Comparison of ENCODE assay signal across 8 cellular contexts in genomic region chr4:56655627-56656345, GRCh38. TPM values are rescaled to one million over a fixed set of nuclear protein-coding genes. Genes with fewer than 3 reads are reported as not detected.
A peak's percentile ranks its signal among the peaks of the same experiment; 100 is the strongest.
DNase-seq lines count a peak whose midpoint lies in the region; ATAC-seq, FAIRE-seq and TF ChIP-seq lines count a peak whose summit lies in the region.

No MANE protein-coding gene starts in this region.

- no peaks in the 10 kb centered on the region for H3K36me3 ChIP-seq in CD4-positive, CD25-positive, alpha-beta regulatory T cell (ENCODE audit: control insufficient read depth, insufficient read depth, low read length)
- H3K36me3 ChIP-seq in astrocyte (ENCODE audit: insufficient read depth, low read length) (no peaks in the 10 kb centered on the region), small intestine (ENCODE audit: control insufficient read depth in 2 of 2, insufficient read depth in 2 of 2, low read length in 2 of 2) (no peaks in the 10 kb centered on the region)

- H3K4me3 Mint-ChIP-seq in CD4-positive, CD25-positive, alpha-beta regulatory T cell = peak overlapping the region; percentile 15 to 88 (median 84)
- peak overlapping the region; percentile 89 to 98 (median 92) for H3K4me3 Mint-ChIP-seq in IgD-negative memory B cell
- H3K4me3 Mint-ChIP-seq in astrocyte (ENCODE audit: unreplicated experiment) = peak overlapping the region; percentile 86

- H3K4me3 ChIP-seq in CD4-positive, CD25-positive, alpha-beta regulatory T cell (ENCODE audit: low read depth, low read length) = no peak overlapping the region
- H3K4me3 ChIP-seq in astrocyte (ENCODE audit: insufficient read depth, low read depth, low read length) (peak overlapping the region; percentile 54), iPS-18c (ENCODE audit: insufficient read depth, low read depth, low read length) (peak overlapping the region; percentile 67), small intestine (ENCODE audit: low read depth in 1 of 2, low read length in 2 of 2) (peak overlapping the region; percentile 47 to 73)

- peaks cover 57% of the 10 kb centered on the region for H3K27me3 Mint-ChIP-seq in CD4-positive, CD25-positive, alpha-beta regulatory T cell
- H3K27me3 Mint-ChIP-seq in IgD-negative memory B cell = peaks cover 13% of the 10 kb centered on the region
- H3K27me3 Mint-ChIP-seq in astrocyte (ENCODE audit: low read depth, unreplicated experiment) = peaks cover 48% of the 10 kb centered on the region

- no peaks in the 10 kb centered on the region for H3K36me3 Mint-ChIP-seq in CD4-positive, CD25-positive, alpha-beta regulatory T cell
- no peaks in the 10 kb centered on the region for H3K36me3 Mint-ChIP-seq in IgD-negative memory B cell
- H3K36me3 Mint-ChIP-seq in astrocyte (ENCODE audit: low read depth, unreplicated experiment) = no peaks in the 10 kb centered on the region

- H3K9me3 ChIP-seq in CD4-positive, CD25-positive, alpha-beta regulatory T cell (ENCODE audit: control insufficient read depth in 2 of 2, low read length in 2 of 2) = no peaks in the 10 kb centered on the region
- H3K9me3 ChIP-seq in astrocyte (ENCODE audit: insufficient read depth, low read depth, low read length) = no peaks in the 10 kb centered on the region
- H3K9me3 ChIP-seq in iPS-18c (ENCODE audit: control insufficient read depth, insufficient read depth, low read length) = no peaks in the 10 kb centered on the region
- no peaks in the 10 kb centered on the region for H3K9me3 ChIP-seq in small intestine (ENCODE audit: control insufficient read depth, low read depth)

- H3K79me2 ChIP-seq in astrocyte (ENCODE audit: insufficient read depth, low read length) = no peaks in the 10 kb centered on the region

- TF ChIP-seq CTCF in astrocyte (IDR thresholded peaks at IDR 0.05; ENCODE audit: insufficient read depth, low read depth, low read length) = no peak

- H3K4me1 Mint-ChIP-seq in CD4-positive, CD25-positive, alpha-beta regulatory T cell = peaks cover 6 to 34% (median 16%) of the 10 kb centered on the region in 4 donors
- H3K4me1 Mint-ChIP-seq in IgD-negative memory B cell (peaks cover 23 to 39% (median 37%) of the 10 kb centered on the region in 3 donors), astrocyte (ENCODE audit: low read depth, unreplicated experiment) (peaks cover 7% of the 10 kb centered on the region)

- H3K4me2 ChIP-seq in astrocyte (ENCODE audit: low read length) = peak overlapping the region; percentile 94

- FAIRE-seq in astrocyte (lab: Jason Lieb, UNC) (no peak), small intestine (lab: Jason Lieb, UNC) (no peak)

- no peak overlapping the region for H3K27ac ChIP-seq in CD4-positive, CD25-positive, alpha-beta regulatory T cell (ENCODE audit: insufficient read depth, low read length, poor library complexity, severe bottlenecking)
- H3K27ac ChIP-seq in astrocyte (ENCODE audit: low read depth, low read length) (no peak overlapping the region), small intestine (ENCODE audit: low read depth in 1 of 2, low read length in 1 of 2) (peak overlapping the region; percentile 61 to 77)

- no peaks in the 10 kb centered on the region for H3K9me3 Mint-ChIP-seq in CD4-positive, CD25-positive, alpha-beta regulatory T cell
- H3K9me3 Mint-ChIP-seq in IgD-negative memory B cell = no peaks in the 10 kb centered on the region
- peaks cover 4% of the 10 kb centered on the region for H3K9me3 Mint-ChIP-seq in astrocyte (ENCODE audit: unreplicated experiment)

- peaks cover 3% of the 10 kb centered on the region for H4K20me1 ChIP-seq in astrocyte (ENCODE audit: insufficient read depth, low read length)

- peak overlapping the region; percentile 35 for H3K9ac ChIP-seq in astrocyte (ENCODE audit: low read length)

- peak overlapping the region; percentile 83 for H2AFZ ChIP-seq in astrocyte (ENCODE audit: low read depth, low read length)

- peak; percentile 7 to 16 for ATAC-seq in CD4-positive, CD25-positive, alpha-beta regulatory T cell (ENCODE audit: low read depth in 2 of 2)
- ATAC-seq in HG03342 (IDR thresholded peaks at IDR 0.05; ENCODE audit: unreplicated experiment) = no peak

- H3K27me3 ChIP-seq in CD4-positive, CD25-positive, alpha-beta regulatory T cell (ENCODE audit: control insufficient read depth, insufficient read depth, low read length) = peaks cover 24% of the 10 kb centered on the region
- H3K27me3 ChIP-seq in astrocyte (ENCODE audit: insufficient read depth, low read length) (peaks cover 27% of the 10 kb centered on the region), small intestine (ENCODE audit: control insufficient read depth in 2 of 2, insufficient read depth in 2 of 2, low read length in 2 of 2) (peaks cover 0 to 5% of the 10 kb centered on the region in 2 donors)

- H3K4me1 ChIP-seq in CD4-positive, CD25-positive, alpha-beta regulatory T cell (ENCODE audit: control insufficient read depth, insufficient read depth, low read length, poor library complexity, severe bottlenecking) = peaks cover 32% of the 10 kb centered on the region
- peaks cover 16% of the 10 kb centered on the region for H3K4me1 ChIP-seq in astrocyte (ENCODE audit: insufficient read depth, low read length)
- H3K4me1 ChIP-seq in small intestine (ENCODE audit: control insufficient read depth in 2 of 2, insufficient read depth in 1 of 2, low read depth in 1 of 2, low read length in 1 of 2) = peaks cover 9 to 14% of the 10 kb centered on the region in 2 donors

- 0 to 1% (median 1%) methylated on average over 50 to 79 of the region's 79 CpGs for WGBS in small intestine, 3 donors

- peak in 1 of 3 donors; percentile 23 for DNase-seq in CD4-positive, CD25-positive, alpha-beta regulatory T cell
- no peak for DNase-seq in astrocyte (ENCODE audit: low read depth)
- peak; percentile 14 for DNase-seq in small intestine
- no peak for DNase-seq in NOMO-1 treated with dmso at 0.1 percent for 144 hours (lab: John Stamatoyannopoulos, UW; ENCODE audit: unreplicated experiment)
- no peak for DNase-seq in T1000 (lab: John Stamatoyannopoulos, UW)

- peak overlapping the region in 1 of 3 donors; percentile 59 for H3K27ac Mint-ChIP-seq in CD4-positive, CD25-positive, alpha-beta regulatory T cell
- H3K27ac Mint-ChIP-seq in IgD-negative memory B cell (peak overlapping the region; percentile 53 to 88 (median 76)), astrocyte (ENCODE audit: unreplicated experiment) (no peak overlapping the region)

RNA-seq across cellular contexts. Expression of gene HOPX, which starts 25.3 kb away (rescaled TPM):
- 1.9 TPM for total RNA-seq in CD4-positive, CD25-positive, alpha-beta regulatory T cell
- polyA plus RNA-seq in CD4-positive, CD25-positive, alpha-beta regulatory T cell = 10 to 100 TPM in 2 of 4 donors, 1 to 10 TPM in 2; 1.4 to 13.3 (median 9.3) TPM
- 84.2 TPM for polyA plus RNA-seq in IgD-negative memory B cell
- total RNA-seq in astrocyte = 0.94 and 1.7 TPM in 2 replicates
- 100 to 1,000 TPM in 1 of 3 donors, 10 to 100 TPM in 2; 11.9 to 146 (median 83.0) TPM for polyA plus RNA-seq in small intestine

Comparison
In these comparisons a context has a peak if more than half of its experiments do, and no peak if none do; other contexts are left out.
1. H3K27ac ChIP-seq: peak in small intestine (2 of 2); none in CD4-positive, CD25-positive, alpha-beta regulatory T cell (single experiment) and astrocyte (single experiment).
2. Peak in every context shown above with its lines, with median percentiles within 50 percentile points of each other: H3K4me3 Mint-ChIP-seq.